In genomic region chr11:102486584-102486983, GRCh38 we compare ENCODE assay signal across 2 cellular contexts.
TF ChIP-seq lines count a peak whose summit lies in the region.

No MANE protein-coding gene starts in this region.

TF ChIP-seq in GM23338, 12 proteins besides CTCF, POLR2A, EP300 and RAD21:
- TF ChIP-seq EZH2 (IDR thresholded peaks at IDR 0.05; ENCODE audit: low read depth, unreplicated experiment) (no peak), EZH2phosphoT487 (IDR thresholded peaks at IDR 0.05; ENCODE audit: unreplicated experiment) (no peak)
- TF ChIP-seq, protein P1, sequence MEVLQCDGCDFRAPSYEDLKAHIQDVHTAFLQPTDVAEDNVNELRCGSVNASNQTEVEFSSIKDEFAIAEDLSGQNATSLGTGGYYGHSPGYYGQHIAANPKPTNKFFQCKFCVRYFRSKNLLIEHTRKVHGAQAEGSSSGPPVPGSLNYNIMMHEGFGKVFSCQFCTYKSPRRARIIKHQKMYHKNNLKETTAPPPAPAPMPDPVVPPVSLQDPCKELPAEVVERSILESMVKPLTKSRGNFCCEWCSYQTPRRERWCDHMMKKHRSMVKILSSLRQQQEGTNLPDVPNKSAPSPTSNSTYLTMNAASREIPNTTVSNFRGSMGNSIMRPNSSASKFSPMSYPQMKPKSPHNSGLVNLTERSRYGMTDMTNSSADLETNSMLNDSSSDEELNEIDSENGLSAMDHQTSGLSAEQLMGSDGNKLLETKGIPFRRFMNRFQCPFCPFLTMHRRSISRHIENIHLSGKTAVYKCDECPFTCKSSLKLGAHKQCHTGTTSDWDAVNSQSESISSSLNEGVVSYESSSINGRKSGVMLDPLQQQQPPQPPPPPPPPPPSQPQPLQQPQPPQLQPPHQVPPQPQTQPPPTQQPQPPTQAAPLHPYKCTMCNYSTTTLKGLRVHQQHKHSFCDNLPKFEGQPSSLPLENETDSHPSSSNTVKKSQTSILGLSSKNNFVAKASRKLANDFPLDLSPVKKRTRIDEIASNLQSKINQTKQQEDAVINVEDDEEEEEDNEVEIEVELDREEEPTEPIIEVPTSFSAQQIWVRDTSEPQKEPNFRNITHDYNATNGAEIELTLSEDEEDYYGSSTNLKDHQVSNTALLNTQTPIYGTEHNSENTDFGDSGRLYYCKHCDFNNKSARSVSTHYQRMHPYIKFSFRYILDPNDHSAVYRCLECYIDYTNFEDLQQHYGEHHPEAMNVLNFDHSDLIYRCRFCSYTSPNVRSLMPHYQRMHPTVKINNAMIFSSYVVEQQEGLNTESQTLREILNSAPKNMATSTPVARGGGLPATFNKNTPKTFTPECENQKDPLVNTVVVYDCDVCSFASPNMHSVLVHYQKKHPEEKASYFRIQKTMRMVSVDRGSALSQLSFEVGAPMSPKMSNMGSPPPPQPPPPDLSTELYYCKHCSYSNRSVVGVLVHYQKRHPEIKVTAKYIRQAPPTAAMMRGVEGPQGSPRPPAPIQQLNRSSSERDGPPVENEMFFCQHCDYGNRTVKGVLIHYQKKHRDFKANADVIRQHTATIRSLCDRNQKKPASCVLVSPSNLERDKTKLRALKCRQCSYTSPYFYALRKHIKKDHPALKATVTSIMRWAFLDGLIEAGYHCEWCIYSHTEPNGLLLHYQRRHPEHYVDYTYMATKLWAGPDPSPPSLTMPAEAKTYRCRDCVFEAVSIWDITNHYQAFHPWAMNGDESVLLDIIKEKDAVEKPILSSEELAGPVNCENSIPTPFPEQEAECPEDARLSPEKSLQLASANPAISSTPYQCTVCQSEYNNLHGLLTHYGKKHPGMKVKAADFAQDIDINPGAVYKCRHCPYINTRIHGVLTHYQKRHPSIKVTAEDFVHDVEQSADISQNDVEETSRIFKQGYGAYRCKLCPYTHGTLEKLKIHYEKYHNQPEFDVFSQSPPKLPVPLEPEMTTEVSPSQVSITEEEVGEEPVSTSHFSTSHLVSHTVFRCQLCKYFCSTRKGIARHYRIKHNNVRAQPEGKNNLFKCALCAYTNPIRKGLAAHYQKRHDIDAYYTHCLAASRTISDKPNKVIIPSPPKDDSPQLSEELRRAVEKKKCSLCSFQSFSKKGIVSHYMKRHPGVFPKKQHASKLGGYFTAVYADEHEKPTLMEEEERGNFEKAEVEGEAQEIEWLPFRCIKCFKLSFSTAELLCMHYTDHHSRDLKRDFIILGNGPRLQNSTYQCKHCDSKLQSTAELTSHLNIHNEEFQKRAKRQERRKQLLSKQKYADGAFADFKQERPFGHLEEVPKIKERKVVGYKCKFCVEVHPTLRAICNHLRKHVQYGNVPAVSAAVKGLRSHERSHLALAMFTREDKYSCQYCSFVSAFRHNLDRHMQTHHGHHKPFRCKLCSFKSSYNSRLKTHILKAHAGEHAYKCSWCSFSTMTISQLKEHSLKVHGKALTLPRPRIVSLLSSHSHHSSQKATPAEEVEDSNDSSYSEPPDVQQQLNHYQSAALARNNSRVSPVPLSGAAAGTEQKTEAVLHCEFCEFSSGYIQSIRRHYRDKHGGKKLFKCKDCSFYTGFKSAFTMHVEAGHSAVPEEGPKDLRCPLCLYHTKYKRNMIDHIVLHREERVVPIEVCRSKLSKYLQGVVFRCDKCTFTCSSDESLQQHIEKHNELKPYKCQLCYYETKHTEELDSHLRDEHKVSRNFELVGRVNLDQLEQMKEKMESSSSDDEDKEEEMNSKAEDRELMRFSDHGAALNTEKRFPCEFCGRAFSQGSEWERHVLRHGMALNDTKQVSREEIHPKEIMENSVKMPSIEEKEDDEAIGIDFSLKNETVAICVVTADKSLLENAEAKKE (CRISPR knock-in tag; IDR thresholded peaks at IDR 0.05) = no peak

TF ChIP-seq in IMR-90, 13 proteins besides CTCF, POLR2A, EP300 and RAD21:
- no peak for TF ChIP-seq CHD1 (IDR thresholded peaks at IDR 0.05; ENCODE audit: low read depth, low read length)
- no peak for TF ChIP-seq MXI1 (IDR thresholded peaks at IDR 0.05; ENCODE audit: borderline replicate concordance, low read depth, low read length)
- no peak for TF ChIP-seq SMC3 (IDR thresholded peaks at IDR 0.05; ENCODE audit: low read depth, low read length)
- no peak for TF ChIP-seq NFE2L2 (IDR thresholded peaks at IDR 0.05; ENCODE audit: low read depth, low read length)
- TF ChIP-seq RCOR1 (IDR thresholded peaks at IDR 0.05; ENCODE audit: insufficient replicate concordance, low read length) = no peak
- no peak for TF ChIP-seq MAZ (IDR thresholded peaks at IDR 0.05; ENCODE audit: borderline replicate concordance, low read depth, low read length)
- TF ChIP-seq FOS (IDR thresholded peaks at IDR 0.05; ENCODE audit: low read depth, low read length) = no peak
- no peak for TF ChIP-seq MAFK (IDR thresholded peaks at IDR 0.05; ENCODE audit: low read depth, low read length)
- TF ChIP-seq CEBPB (IDR thresholded peaks at IDR 0.05; ENCODE audit: low read depth, low read length) = no peak
- no peak for TF ChIP-seq RFX5 (IDR thresholded peaks at IDR 0.05; ENCODE audit: low read depth, low read length)
- TF ChIP-seq, protein P2, sequence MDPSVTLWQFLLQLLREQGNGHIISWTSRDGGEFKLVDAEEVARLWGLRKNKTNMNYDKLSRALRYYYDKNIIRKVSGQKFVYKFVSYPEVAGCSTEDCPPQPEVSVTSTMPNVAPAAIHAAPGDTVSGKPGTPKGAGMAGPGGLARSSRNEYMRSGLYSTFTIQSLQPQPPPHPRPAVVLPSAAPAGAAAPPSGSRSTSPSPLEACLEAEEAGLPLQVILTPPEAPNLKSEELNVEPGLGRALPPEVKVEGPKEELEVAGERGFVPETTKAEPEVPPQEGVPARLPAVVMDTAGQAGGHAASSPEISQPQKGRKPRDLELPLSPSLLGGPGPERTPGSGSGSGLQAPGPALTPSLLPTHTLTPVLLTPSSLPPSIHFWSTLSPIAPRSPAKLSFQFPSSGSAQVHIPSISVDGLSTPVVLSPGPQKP (IDR thresholded peaks at IDR 0.05; ENCODE audit: borderline replicate concordance, low read depth, low read length) = no peak
- no peak for TF ChIP-seq USF2 (IDR thresholded peaks at IDR 0.05; ENCODE audit: low read depth, low read length)
- TF ChIP-seq BHLHE40 (IDR thresholded peaks at IDR 0.05; ENCODE audit: low read depth, low read length) = no peak
